In the genomic region with DNA sequence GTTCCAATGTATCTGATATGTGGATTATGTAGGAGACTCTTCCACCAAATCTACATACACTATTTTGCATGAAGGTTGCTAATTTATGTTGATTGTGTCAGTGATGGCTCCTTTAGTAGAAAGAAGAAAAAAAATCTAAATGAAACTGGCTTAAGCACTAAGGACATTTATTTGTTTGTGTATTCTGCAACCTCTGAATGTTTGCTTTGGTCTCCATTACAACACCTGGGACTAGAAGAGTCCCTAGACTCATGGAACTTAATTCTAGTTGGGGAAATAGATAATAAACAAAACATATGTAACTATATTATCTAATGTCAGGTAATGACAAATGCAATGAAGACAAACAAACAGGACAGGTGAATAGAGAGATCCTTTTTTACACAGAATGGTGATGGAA, we compare ENCODE assay signal across 1 cellular context.
TF ChIP-seq lines count a peak whose summit lies in the region.

No MANE protein-coding gene starts in this region.

TF ChIP-seq in K562, 482 proteins besides CTCF, POLR2A, EP300 and RAD21:
- TF ChIP-seq, protein P1, sequence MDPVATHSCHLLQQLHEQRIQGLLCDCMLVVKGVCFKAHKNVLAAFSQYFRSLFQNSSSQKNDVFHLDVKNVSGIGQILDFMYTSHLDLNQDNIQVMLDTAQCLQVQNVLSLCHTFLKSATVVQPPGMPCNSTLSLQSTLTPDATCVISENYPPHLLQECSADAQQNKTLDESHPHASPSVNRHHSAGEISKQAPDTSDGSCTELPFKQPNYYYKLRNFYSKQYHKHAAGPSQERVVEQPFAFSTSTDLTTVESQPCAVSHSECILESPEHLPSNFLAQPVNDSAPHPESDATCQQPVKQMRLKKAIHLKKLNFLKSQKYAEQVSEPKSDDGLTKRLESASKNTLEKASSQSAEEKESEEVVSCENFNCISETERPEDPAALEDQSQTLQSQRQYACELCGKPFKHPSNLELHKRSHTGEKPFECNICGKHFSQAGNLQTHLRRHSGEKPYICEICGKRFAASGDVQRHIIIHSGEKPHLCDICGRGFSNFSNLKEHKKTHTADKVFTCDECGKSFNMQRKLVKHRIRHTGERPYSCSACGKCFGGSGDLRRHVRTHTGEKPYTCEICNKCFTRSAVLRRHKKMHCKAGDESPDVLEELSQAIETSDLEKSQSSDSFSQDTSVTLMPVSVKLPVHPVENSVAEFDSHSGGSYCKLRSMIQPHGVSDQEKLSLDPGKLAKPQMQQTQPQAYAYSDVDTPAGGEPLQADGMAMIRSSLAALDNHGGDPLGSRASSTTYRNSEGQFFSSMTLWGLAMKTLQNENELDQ (CRISPR knock-in tag; IDR thresholded peaks at IDR 0.05; ENCODE audit: borderline replicate concordance): no peak
- no peak for TF ChIP-seq USF2 (CRISPR knock-in tag; IDR thresholded peaks at IDR 0.05)
- no peak for TF ChIP-seq ZNF609 (CRISPR knock-in tag; IDR thresholded peaks at IDR 0.05; ENCODE audit: borderline replicate concordance)
- TF ChIP-seq, protein P2, sequence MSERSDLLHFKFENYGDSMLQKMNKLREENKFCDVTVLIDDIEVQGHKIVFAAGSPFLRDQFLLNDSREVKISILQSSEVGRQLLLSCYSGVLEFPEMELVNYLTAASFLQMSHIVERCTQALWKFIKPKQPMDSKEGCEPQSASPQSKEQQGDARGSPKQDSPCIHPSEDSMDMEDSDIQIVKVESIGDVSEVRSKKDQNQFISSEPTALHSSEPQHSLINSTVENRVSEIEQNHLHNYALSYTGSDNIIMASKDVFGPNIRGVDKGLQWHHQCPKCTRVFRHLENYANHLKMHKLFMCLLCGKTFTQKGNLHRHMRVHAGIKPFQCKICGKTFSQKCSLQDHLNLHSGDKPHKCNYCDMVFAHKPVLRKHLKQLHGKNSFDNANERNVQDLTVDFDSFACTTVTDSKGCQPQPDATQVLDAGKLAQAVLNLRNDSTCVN (CRISPR knock-in tag; IDR thresholded peaks at IDR 0.05): no peak
- no peak for TF ChIP-seq KAT7 (CRISPR knock-in tag; IDR thresholded peaks at IDR 0.05; ENCODE audit: borderline replicate concordance)
- TF ChIP-seq, protein P3, sequence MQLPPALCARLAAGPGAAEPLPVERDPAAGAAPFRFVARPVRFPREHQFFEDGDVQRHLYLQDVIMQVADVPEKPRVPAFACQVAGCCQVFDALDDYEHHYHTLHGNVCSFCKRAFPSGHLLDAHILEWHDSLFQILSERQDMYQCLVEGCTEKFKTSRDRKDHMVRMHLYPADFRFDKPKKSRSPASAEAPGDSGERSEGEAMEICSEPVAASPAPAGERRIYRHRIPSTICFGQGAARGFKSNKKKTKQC (CRISPR knock-in tag; IDR thresholded peaks at IDR 0.05): no peak
- TF ChIP-seq CHD1 (IDR thresholded peaks at IDR 0.05; ENCODE audit: low read length): no peak
- no peak for TF ChIP-seq MAZ (CRISPR knock-in tag; conservative IDR thresholded peaks at IDR 0.05 in 1 of 2, IDR thresholded peaks at IDR 0.05 in 1 of 2)
